35 cellular contexts compared by ENCODE assay signal in the genomic region with DNA sequence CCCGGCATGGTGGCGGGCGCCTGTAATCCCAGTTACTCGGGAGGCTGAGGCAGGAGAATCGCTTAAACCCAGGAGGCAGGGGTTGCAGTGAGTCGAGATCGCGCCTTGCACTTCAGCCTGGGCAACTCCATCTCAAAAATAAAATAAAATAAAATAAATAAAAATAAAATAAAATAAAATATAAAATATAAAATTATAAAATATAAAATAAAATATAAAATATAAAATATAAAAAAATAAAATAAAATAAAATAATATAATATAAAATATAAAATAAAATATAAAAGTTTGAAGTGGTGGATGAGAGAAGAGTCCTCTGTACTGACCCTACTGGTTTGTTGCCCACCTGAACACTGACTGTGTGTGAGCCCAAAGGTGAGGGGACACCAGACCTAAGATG. TPM values are rescaled to one million over a fixed set of nuclear protein-coding genes. Genes with fewer than 3 reads are reported as not detected.
"Had no signal": no experiment of that assay in that cellular context is flagged by ENCODE, and none has a peak within 500 bp of the region (broad histone marks: within the 10 kb centered on the region; RNA-seq: fewer than 3 reads in every experiment).

No MANE protein-coding gene starts in this region.

- H3K4me3 ChIP-seq: esophagus muscularis mucosa, gastroesophageal sphincter, heart right ventricle had no signal

- H3K36me3 Mint-ChIP-seq: activated naive CD8-positive, alpha-beta T cell had no signal

- H3K9me3 ChIP-seq: esophagus muscularis mucosa, gastroesophageal sphincter, heart right ventricle had no signal

- H3K27ac ChIP-seq: brain microvascular endothelial cell, esophagus muscularis mucosa, foreskin keratinocyte, gastroesophageal sphincter, heart right ventricle, VCaP had no signal

- H3K4me3 Mint-ChIP-seq: activated B cell treated with CpG ODN at 0.5 μM for 24 hours; activated CD8-positive, alpha-beta T cell treated with anti-CD3 and anti-CD28 coated beads for 36 hours; activated naive CD8-positive, alpha-beta T cell; activated T-cell treated with anti-CD3 and anti-CD28 coated beads, Interleukin-2, amount 50 U/mL, for 4 hours; activated T-helper 17 cell treated with anti-CD3 and anti-CD28 coated beads, Interleukin-2, amount 50 U/mL, for 72 hours; central memory CD8-positive, alpha-beta T cell; effector memory CD8-positive, alpha-beta T cell had no signal

- H3K4me1 ChIP-seq: gastroesophageal sphincter had no signal

- H3K36me3 ChIP-seq: brain microvascular endothelial cell, esophagus muscularis mucosa, gastroesophageal sphincter, heart right ventricle had no signal

- DNase-seq: activated B cell treated with CpG ODN at 0.5 μM for 24 hours; activated CD4-positive, alpha-beta T cell treated with anti-CD3 and anti-CD28 coated beads for 48 hours; activated CD4-positive, alpha-beta T cell treated with anti-CD3 and anti-CD28 coated beads, Interleukin-2, amount 50 U/mL, for 1 hour; activated CD4-positive, alpha-beta T cell treated with anti-CD3 and anti-CD28 coated beads, Interleukin-2, amount 50 U/mL, for 48 hours; activated CD8-positive, alpha-beta memory T cell treated with anti-CD3 and anti-CD28 coated beads for 24 hours; activated CD8-positive, alpha-beta T cell treated with anti-CD3 and anti-CD28 coated beads for 36 hours; activated effector memory CD4-positive, alpha-beta T cell treated with Interleukin-2 at 50 U/mL for 16 hours; activated gamma-delta T cell treated with Interleukin-2 at 50 U/mL for 16 hours; activated naive CD4-positive, alpha-beta T cell treated with anti-CD3 and anti-CD28 coated beads, Interleukin-2, amount 50 U/mL, for 16 hours; activated naive CD4-positive, alpha-beta T cell treated with Interleukin-2 at 50 U/mL for 16 hours; activated T-cell treated with anti-CD3 and anti-CD28 coated beads, Interleukin-2, amount 50 U/mL, for 4 hours; amniotic stem cell; anterior cingulate cortex; brain microvascular endothelial cell; cortex of kidney; dermis blood vessel endothelial cell; effector CD4-positive, alpha-beta T cell; effector memory CD8-positive, alpha-beta T cell; erythroblast; foreskin keratinocyte; heart right ventricle; T-helper 2 cell had no signal

- H3K9me3 Mint-ChIP-seq: activated B cell treated with CpG ODN at 0.5 μM for 24 hours; activated CD8-positive, alpha-beta T cell treated with anti-CD3 and anti-CD28 coated beads for 36 hours; activated T-cell treated with anti-CD3 and anti-CD28 coated beads, Interleukin-2, amount 50 U/mL, for 4 hours; activated T-helper 17 cell treated with anti-CD3 and anti-CD28 coated beads, Interleukin-2, amount 50 U/mL, for 72 hours; central memory CD8-positive, alpha-beta T cell; effector memory CD8-positive, alpha-beta T cell had no signal

- ATAC-seq: activated CD4-positive, CD25-positive, alpha-beta regulatory T cell treated with anti-CD3 and anti-CD28 coated beads, Interleukin-2, amount 50 U/mL, for 24 hours; activated CD8-positive, alpha-beta T cell treated with anti-CD3 and anti-CD28 coated beads for 36 hours; activated T-cell treated with anti-CD3 and anti-CD28 coated beads, Interleukin-2, amount 50 U/mL, for 4 hours; activated T-helper 17 cell treated with anti-CD3 and anti-CD28 coated beads, Interleukin-2, amount 50 U/mL, for 72 hours; effector memory CD8-positive, alpha-beta T cell; foreskin keratinocyte; gastroesophageal sphincter had no signal

- FAIRE-seq: astrocyte had no signal

- H3K4me1 Mint-ChIP-seq: activated T-helper 17 cell treated with anti-CD3 and anti-CD28 coated beads, Interleukin-2, amount 50 U/mL, for 72 hours; central memory CD8-positive, alpha-beta T cell had no signal

- H3K27ac Mint-ChIP-seq: activated B cell treated with CpG ODN at 0.5 μM for 24 hours; activated CD8-positive, alpha-beta T cell treated with anti-CD3 and anti-CD28 coated beads for 36 hours; activated naive CD8-positive, alpha-beta T cell; activated T-helper 17 cell treated with anti-CD3 and anti-CD28 coated beads, Interleukin-2, amount 50 U/mL, for 72 hours; effector memory CD8-positive, alpha-beta T cell had no signal

- H3K27me3 ChIP-seq: brain microvascular endothelial cell, esophagus muscularis mucosa, gastroesophageal sphincter, heart right ventricle had no signal

RNA-seq across cellular contexts. Expression of a gene that starts 15.2 kb away (rescaled TPM):
- total RNA-seq: activated B cell treated with CpG ODN at 0.5 μM for 24 hours; activated T-cell treated with anti-CD3 and anti-CD28 coated beads, Interleukin-2, amount 50 U/mL, for 4 hours; astrocyte; bronchial epithelial cell; cardiac septum; cerebellum; dermis blood vessel endothelial cell; esophagus muscularis mucosa; foreskin keratinocyte; gastroesophageal sphincter; glomerular endothelial cell had no signal
- polyA plus RNA-seq: adipose tissue, foreskin keratinocyte, heart right ventricle had no signal

RNA-seq across cellular contexts. Expression of a gene that starts 28.9 kb away (rescaled TPM):
- total RNA-seq: activated B cell treated with CpG ODN at 0.5 μM for 24 hours; activated CD8-positive, alpha-beta T cell treated with anti-CD3 and anti-CD28 coated beads for 36 hours; activated T-cell treated with anti-CD3 and anti-CD28 coated beads, Interleukin-2, amount 50 U/mL, for 4 hours; activated T-helper 17 cell treated with anti-CD3 and anti-CD28 coated beads, Interleukin-2, amount 50 U/mL, for 72 hours; astrocyte; bronchial epithelial cell; cardiac septum; cerebellum; dermis blood vessel endothelial cell; esophagus muscularis mucosa; foreskin keratinocyte; gastroesophageal sphincter; glomerular endothelial cell; heart right ventricle had no signal
- polyA plus RNA-seq: adipose tissue, foreskin keratinocyte, heart right ventricle had no signal
